ENCODE assay signal across 8 cellular contexts in genomic region chr2:134120718-134121630, GRCh38.
A peak's percentile ranks its signal among the peaks of the same experiment; 100 is the strongest.
DNase-seq lines count a peak whose midpoint lies in the region; ATAC-seq and TF ChIP-seq lines count a peak whose summit lies in the region.

No MANE protein-coding gene starts in this region.

- peak overlapping the region; percentile 93 for H3K27ac ChIP-seq in RWPE1

- H3K27ac Mint-ChIP-seq in activated naive CD4-positive, alpha-beta T cell treated with anti-CD3 and anti-CD28 coated beads, Interleukin-2, amount 10 ng/mL, durations not matched to agents 7 days and 5 days, result peak overlapping the region; percentile 70
- H3K27ac Mint-ChIP-seq in osteocyte (ENCODE audit: unreplicated experiment) (peak overlapping the region; percentile 59), type B pancreatic cell (peak overlapping the region; percentile 83)

- no peaks in the 10 kb centered on the region for H3K36me3 ChIP-seq in BJ (ENCODE audit: control insufficient read depth, insufficient read depth, low read length)

- peaks cover 5% of the 10 kb centered on the region for H3K36me3 Mint-ChIP-seq in activated naive CD4-positive, alpha-beta T cell treated with anti-CD3 and anti-CD28 coated beads, Interleukin-2, amount 10 ng/mL, durations not matched to agents 7 days and 5 days
- no peaks in the 10 kb centered on the region for H3K36me3 Mint-ChIP-seq in osteocyte (ENCODE audit: unreplicated experiment)
- no peaks in the 10 kb centered on the region for H3K36me3 Mint-ChIP-seq in type B pancreatic cell

- peak overlapping the region; percentile 77 for H3K4me3 Mint-ChIP-seq in activated naive CD4-positive, alpha-beta T cell treated with anti-CD3 and anti-CD28 coated beads, Interleukin-2, amount 10 ng/mL, durations not matched to agents 7 days and 5 days
- H3K4me3 Mint-ChIP-seq in osteocyte (ENCODE audit: unreplicated experiment), result peak overlapping the region; percentile 76
- H3K4me3 Mint-ChIP-seq in type B pancreatic cell, result peak overlapping the region; percentile 90

- POLR2A ChIA-PET in BJ (lab: Charles Lee), result no interaction called here
- POLR2A ChIA-PET in RWPE1 (lab: Yijun Ruan, JAX; ENCODE audit: low non-redundant PET), result interaction anchor here (1.1 to 1.3 kb wide), 2 partner anchors 77 to 87 kb away, joined by 3 read pairs; no protein-coding TSS in a partner anchor

- peak; percentile 53 for ATAC-seq in HG03432 (IDR thresholded peaks at IDR 0.05; ENCODE audit: unreplicated experiment)

- H3K9me3 Mint-ChIP-seq in activated naive CD4-positive, alpha-beta T cell treated with anti-CD3 and anti-CD28 coated beads, Interleukin-2, amount 10 ng/mL, durations not matched to agents 7 days and 5 days, result no peaks in the 10 kb centered on the region
- no peaks in the 10 kb centered on the region for H3K9me3 Mint-ChIP-seq in osteocyte (ENCODE audit: unreplicated experiment)
- no peaks in the 10 kb centered on the region for H3K9me3 Mint-ChIP-seq in type B pancreatic cell

- H3K4me3 ChIP-seq in BJ (ENCODE audit: low read depth, low read length), result peak overlapping the region; percentile 84

- peaks cover 12% of the 10 kb centered on the region for H3K27me3 Mint-ChIP-seq in activated naive CD4-positive, alpha-beta T cell treated with anti-CD3 and anti-CD28 coated beads, Interleukin-2, amount 10 ng/mL, durations not matched to agents 7 days and 5 days
- peaks cover 5% of the 10 kb centered on the region for H3K27me3 Mint-ChIP-seq in osteocyte (ENCODE audit: unreplicated experiment)
- H3K27me3 Mint-ChIP-seq in type B pancreatic cell, result peaks cover 2% of the 10 kb centered on the region

- peak; percentile 49 for TF ChIP-seq POLR2A in GM19193 (IDR thresholded peaks at IDR 0.05; ENCODE audit: extremely low read depth, insufficient read depth, insufficient read length)

- no peaks in the 10 kb centered on the region for H3K27me3 ChIP-seq in BJ (ENCODE audit: control insufficient read depth, insufficient read depth, low read length)

- H3K4me1 Mint-ChIP-seq in activated naive CD4-positive, alpha-beta T cell treated with anti-CD3 and anti-CD28 coated beads, Interleukin-2, amount 10 ng/mL, durations not matched to agents 7 days and 5 days, result peaks cover 53% of the 10 kb centered on the region
- H3K4me1 Mint-ChIP-seq in osteocyte (ENCODE audit: unreplicated experiment) (peaks cover 29% of the 10 kb centered on the region), type B pancreatic cell (ENCODE audit: unreplicated experiment) (peaks cover 47% of the 10 kb centered on the region)

- no peak for DNase-seq in BJ (ENCODE audit: low read depth)
- DNase-seq in RWPE1 (ENCODE audit: low spot score), result peak; percentile 55
- peak; percentile 75 for DNase-seq in activated naive CD4-positive, alpha-beta T cell treated with anti-CD3 and anti-CD28 coated beads, Interleukin-2, amount 10 ng/mL, durations not matched to agents 7 days and 5 days
- DNase-seq in glomerular visceral epithelial cell (ENCODE audit: extremely low spot score), result peak; percentile 75
- DNase-seq in osteocyte (ENCODE audit: extremely low spot score, unreplicated experiment), result no peak
- no peak for DNase-seq in type B pancreatic cell (ENCODE audit: extremely low spot score, unreplicated experiment)

- CTCF ChIA-PET in BJ (lab: Yijun Ruan, JAX) (interaction anchor here (1.7 to 7.6 kb wide), 4 partner anchors 86 to 290 kb away, joined by 14 to 134 read pairs (median 64); no protein-coding TSS in a partner anchor), RWPE1 (lab: Yijun Ruan, JAX) (interaction anchor here (0.8 to 1.5 kb wide), 2 partner anchors 87 to 125 kb away, joined by 3 to 7 read pairs; no protein-coding TSS in a partner anchor)
- CTCF ChIA-PET in activated naive CD4-positive, alpha-beta T cell treated with anti-CD3 and anti-CD28 coated beads, Interleukin-2, amount 10 ng/mL, durations not matched to agents 7 days and 5 days (lab: Charles Lee), result interaction anchor here (0.8 to 7.5 kb wide), 8 partner anchors 16 to 330 kb away, joined by 3 to 174 read pairs (median 27); no protein-coding TSS in a partner anchor

- TF ChIP-seq CTCF in BJ (IDR thresholded peaks at IDR 0.05; ENCODE audit: insufficient read depth, low read depth, low read length) (no peak), RWPE1 (conservative IDR thresholded peaks at IDR 0.05; ENCODE audit: low read depth) (no peak), osteocyte (IDR thresholded peaks at IDR 0.05) (no peak), type B pancreatic cell (conservative IDR thresholded peaks at IDR 0.05) (no peak)

Comparison
In these comparisons a context has a peak if more than half of its experiments do, and no peak if none do; other contexts are left out.
1. DNase-seq: peak in RWPE1 (single experiment), activated naive CD4-positive, alpha-beta T cell treated with anti-CD3 and anti-CD28 coated beads, Interleukin-2, amount 10 ng/mL, durations not matched to agents 7 days and 5 days (single experiment) and glomerular visceral epithelial cell (single experiment); none in BJ (single experiment), osteocyte (single experiment) and type B pancreatic cell (single experiment).
2. Peak in every context shown above with its lines, with median percentiles within 50 percentile points of each other: H3K27ac Mint-ChIP-seq and H3K4me3 Mint-ChIP-seq.